8 cellular contexts compared by ENCODE assay signal in genomic region chr9:8858250-8859161, GRCh38.
DNase-seq lines count a peak whose midpoint lies in the region; ATAC-seq and TF ChIP-seq lines count a peak whose summit lies in the region.

No MANE protein-coding gene starts in this region.

- peak overlapping the region; percentile 72 for H2AFZ ChIP-seq in parathyroid adenoma

- no peak for ATAC-seq in CD4-positive, alpha-beta T cell (ENCODE audit: poor library complexity)

- no peaks in the 10 kb centered on the region for H3K4me1 ChIP-seq in parathyroid adenoma

- H3K36me3 ChIP-seq in WERI-Rb-1 (no peaks in the 10 kb centered on the region), parathyroid adenoma (ENCODE audit: control insufficient read depth, insufficient read depth, low read length) (no peaks in the 10 kb centered on the region)

- intact Hi-C loops in CD4-positive, alpha-beta T cell (cut with DNase I, micrococcal nuclease), result no loop called here

- no peak overlapping the region for H3K9ac ChIP-seq in parathyroid adenoma

- H3K4me3 Mint-ChIP-seq in CD4-positive, alpha-beta T cell, result peak overlapping the region; percentile 46

- H3K9me3 ChIP-seq in CD4-positive, alpha-beta T cell (ENCODE audit: control insufficient read depth, low read length), result no peaks in the 10 kb centered on the region
- no peaks in the 10 kb centered on the region for H3K9me3 ChIP-seq in WERI-Rb-1 (ENCODE audit: severe bottlenecking)
- no peaks in the 10 kb centered on the region for H3K9me3 ChIP-seq in parathyroid adenoma (ENCODE audit: control insufficient read depth, low read length)

- H3K36me3 Mint-ChIP-seq in CD4-positive, alpha-beta T cell (ENCODE audit: low read depth), result no peaks in the 10 kb centered on the region

- POLR2A ChIA-PET in CD4-positive, alpha-beta T cell (lab: Charles Lee), result no interaction called here

- H3K79me2 ChIP-seq in parathyroid adenoma, result no peaks in the 10 kb centered on the region

- no peak overlapping the region for H3K27ac Mint-ChIP-seq in CD4-positive, alpha-beta T cell

- TF ChIP-seq CTCF in CD4-positive, alpha-beta T cell (IDR thresholded peaks at IDR 0.05), result no peak
- TF ChIP-seq CTCF in WERI-Rb-1 (IDR thresholded peaks at IDR 0.05; ENCODE audit: low read depth, low read length) (no peak), parathyroid adenoma (IDR thresholded peaks at IDR 0.05) (no peak)

- DNase-seq in CD4-positive, alpha-beta T cell, result no peak
- DNase-seq in WERI-Rb-1, result no peak
- DNase-seq in globus pallidus (ENCODE audit: low spot score), result peak; percentile 66
- no peak for DNase-seq in dedifferentiated amniotic fluid mesenchymal stem cell (ENCODE audit: extremely low spot score)
- no peak for DNase-seq in stimulated activated naive CD4-positive, alpha-beta T cell treated with Interleukin-2 at 50 U/mL for 16 hours (lab: John Stamatoyannopoulos, UW)
- DNase-seq in NCI-H774 (lab: John Stamatoyannopoulos, UW), result no peak
- DNase-seq in LoVo (ENCODE audit: low spot score), result no peak

- H3K4me3 ChIP-seq in WERI-Rb-1 (ENCODE audit: low read depth, low read length) (peak overlapping the region; percentile 54), parathyroid adenoma (ENCODE audit: low read depth, low read length) (peak overlapping the region; percentile 75)

- H3K27ac ChIP-seq in CD4-positive, alpha-beta T cell (ENCODE audit: low read depth, low read length), result no peak overlapping the region
- H3K27ac ChIP-seq in WERI-Rb-1 (peak overlapping the region; percentile 46), parathyroid adenoma (no peak overlapping the region)

- H3K27me3 ChIP-seq in CD4-positive, alpha-beta T cell (ENCODE audit: control insufficient read depth, insufficient read depth, low read length), result peaks cover 37% of the 10 kb centered on the region
- H3K27me3 ChIP-seq in WERI-Rb-1 (ENCODE audit: insufficient read depth, low read depth, severe bottlenecking) (no peaks in the 10 kb centered on the region), parathyroid adenoma (ENCODE audit: control insufficient read depth, insufficient read depth, low read length) (no peaks in the 10 kb centered on the region)

- H3K4me1 Mint-ChIP-seq in CD4-positive, alpha-beta T cell (ENCODE audit: low read depth), result peaks cover 16% of the 10 kb centered on the region

- peaks cover 63% of the 10 kb centered on the region for H3K27me3 Mint-ChIP-seq in CD4-positive, alpha-beta T cell

- H3K4me2 ChIP-seq in parathyroid adenoma (ENCODE audit: low read length), result peak overlapping the region; percentile 81

- CTCF ChIA-PET in CD4-positive, alpha-beta T cell (lab: Charles Lee), result no interaction called here

- no peaks in the 10 kb centered on the region for H3K9me3 Mint-ChIP-seq in CD4-positive, alpha-beta T cell
